Comparison of ENCODE assay signal across 1 cellular context in the genomic region with DNA sequence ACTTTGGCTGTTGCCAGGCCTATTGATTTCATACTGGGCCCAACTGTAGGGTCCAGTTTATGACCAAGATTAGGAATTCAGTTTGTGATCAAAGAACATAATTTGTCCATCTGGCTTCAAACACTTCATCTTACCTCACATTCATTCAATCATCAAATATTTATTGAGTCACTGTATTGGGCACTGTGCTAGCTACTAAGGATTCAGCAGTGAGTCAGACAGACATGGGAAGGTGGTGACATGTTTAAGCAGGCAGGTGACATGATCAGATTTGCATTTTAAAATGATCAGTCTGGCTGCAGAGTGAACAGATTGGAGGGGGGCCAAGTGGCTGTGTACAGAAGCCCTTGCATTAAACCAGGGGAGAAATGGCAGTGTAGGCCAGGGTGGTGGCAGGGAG.
TF ChIP-seq lines count a peak whose summit lies in the region.

No MANE protein-coding gene starts in this region.

TF ChIP-seq in WTC11, 78 proteins besides CTCF, POLR2A, EP300 and RAD21 (continued from another document):
- no peak for TF ChIP-seq AR (CRISPR knock-in tag; IDR thresholded peaks at IDR 0.05)
TF ChIP-seq in WTC11: peak in this region for 0.
